13 cellular contexts compared by ENCODE assay signal in genomic region chr4:2939383-2940243, GRCh38. TPM values are rescaled to one million over a fixed set of nuclear protein-coding genes. Genes with fewer than 3 reads are reported as not detected.
DNase-seq lines count a peak whose midpoint lies in the region; ATAC-seq and TF ChIP-seq lines count a peak whose summit lies in the region.
"Had no signal": no experiment of that assay in that cellular context is flagged by ENCODE, and none has a peak within 500 bp of the region (broad histone marks: within the 10 kb centered on the region; RNA-seq: fewer than 3 reads in every experiment).

No MANE protein-coding gene starts in this region.

- H3K36me3 Mint-ChIP-seq in natural killer cell treated with Interleukin-12 subunit alpha and Interleukin-12 subunit beta and Interleukin-15 and Interleukin-18, amount 100 ng/mL, for 72 hours, result peaks cover 9% of the 10 kb centered on the region

- intact Hi-C loops in adrenal gland (cut with DNase I), result loop anchor here (10.0 kb wide), 2 partner anchors 95 to 175 kb away; partner anchors contain the start of gene ADD1 (in 2 of the 2)

- no peak for ATAC-seq in natural killer cell treated with Interleukin-12 subunit alpha and Interleukin-12 subunit beta and Interleukin-15 and Interleukin-18, amount 100 ng/mL, for 72 hours
- ATAC-seq in HG02642 (IDR thresholded peaks at IDR 0.05; ENCODE audit: poor library complexity, unreplicated experiment) (no peak), GM21717 (IDR thresholded peaks at IDR 0.05; ENCODE audit: unreplicated experiment) (no peak)

- peaks cover 51 to 56% of the 10 kb centered on the region in 2 donors for H3K4me1 Mint-ChIP-seq in natural killer cell treated with Interleukin-12 subunit alpha and Interleukin-12 subunit beta and Interleukin-15 and Interleukin-18, amount 100 ng/mL, for 72 hours (ENCODE audit: low read depth in 2 of 2)

- TF ChIP-seq POLR2A in GM19193 (IDR thresholded peaks at IDR 0.05; ENCODE audit: extremely low read depth, insufficient read depth, insufficient read length), result peak; percentile 12
- TF ChIP-seq POLR2A in adrenal gland (IDR thresholded peaks at IDR 0.05), result no peak

- no peak overlapping the region for H3K4me3 ChIP-seq in adrenal gland
- H3K4me3 ChIP-seq: ascending aorta; BLaER1 treated with 17β-estradiol and CSF1 and Interleukin-3, amounts not matched to agents 10 nM and 100 nM; neural progenitor cell had no signal

- 78 to 84% (median 79%) methylated on average over 14 to 30 of the region's 30 CpGs for WGBS in adrenal gland, 4 donors

- no peaks in the 10 kb centered on the region for H3K9me3 ChIP-seq in adrenal gland (replicated peaks in 1 of 3)
- H3K9me3 ChIP-seq: ascending aorta; BLaER1 treated with 17β-estradiol and CSF1 and Interleukin-3, amounts not matched to agents 10 nM and 100 nM had no signal

- H3K27ac Mint-ChIP-seq in natural killer cell treated with Interleukin-12 subunit alpha and Interleukin-12 subunit beta and Interleukin-15 and Interleukin-18, amount 100 ng/mL, for 72 hours, result peak overlapping the region; percentile 80 to 85
- H3K27ac Mint-ChIP-seq: neural progenitor cell had no signal

- peak overlapping the region; percentile 42 for H3K4me3 Mint-ChIP-seq in natural killer cell treated with Interleukin-12 subunit alpha and Interleukin-12 subunit beta and Interleukin-15 and Interleukin-18, amount 100 ng/mL, for 72 hours
- H3K4me3 Mint-ChIP-seq: neural progenitor cell had no signal

- H3K27ac ChIP-seq in 22Rv1 (peak overlapping the region; percentile 72; the same call in 1 of the 2 replicates), adrenal gland (peak overlapping the region in 1 of 5 donors; percentile 41)
- H3K27ac ChIP-seq: ascending aorta; BLaER1 treated with 17β-estradiol and CSF1 and Interleukin-3, amounts not matched to agents 10 nM and 100 nM; neural progenitor cell had no signal

- no peaks in the 10 kb centered on the region for H3K27me3 Mint-ChIP-seq in natural killer cell treated with Interleukin-12 subunit alpha and Interleukin-12 subunit beta and Interleukin-15 and Interleukin-18, amount 100 ng/mL, for 72 hours

- TF ChIP-seq CTCF in 22Rv1 (IDR thresholded peaks at IDR 0.05) (no peak), adrenal gland (IDR thresholded peaks at IDR 0.05) (no peak)

- H3K9me3 Mint-ChIP-seq in natural killer cell treated with Interleukin-12 subunit alpha and Interleukin-12 subunit beta and Interleukin-15 and Interleukin-18, amount 100 ng/mL, for 72 hours, result no peaks in the 10 kb centered on the region
- H3K9me3 Mint-ChIP-seq: neural progenitor cell had no signal

- DNase-seq in adrenal gland, result peak in 6 of 7 donors; percentile 27 to 75 (median 52)
- no peak for DNase-seq in natural killer cell treated with Interleukin-12 subunit alpha and Interleukin-12 subunit beta and Interleukin-15 and Interleukin-18, amount 100 ng/mL, for 72 hours (ENCODE audit: low spot score)
- DNase-seq in NCI-H128 (lab: John Stamatoyannopoulos, UW; ENCODE audit: unreplicated experiment), result no peak
- DNase-seq in DMS 273 treated with DMSO at 0.1 percent for 48 hours (lab: John Stamatoyannopoulos, UW), result no peak
- DNase-seq: MM.1S, NCI-H2227 treated with DMSO at 0.1 percent for 48 hours had no signal

- H3K27me3 ChIP-seq in adrenal gland, result no peaks in the 10 kb centered on the region
- H3K27me3 ChIP-seq: ascending aorta; BLaER1 treated with 17β-estradiol and CSF1 and Interleukin-3, amounts not matched to agents 10 nM and 100 nM; neural progenitor cell had no signal

- H3K4me1 ChIP-seq in adrenal gland (replicated peaks in 1 of 2), result peaks cover 12 to 30% of the 10 kb centered on the region in 2 donors

- H3K36me3 ChIP-seq in adrenal gland (replicated peaks in 1 of 2), result peaks cover 0 to 68% of the 10 kb centered on the region in 2 donors
- H3K36me3 ChIP-seq: neural progenitor cell had no signal

RNA-seq across cellular contexts. Expression of gene NOP14, which starts 23.6 kb away (rescaled TPM):
- total RNA-seq in adrenal gland, result 10 to 100 TPM; 16.4 to 56.5 (median 23.3) TPM
- polyA plus RNA-seq in adrenal gland, result 10 to 100 TPM; 20.9 to 41.6 (median 25.5) TPM
- total RNA-seq in natural killer cell treated with Interleukin-12 subunit alpha and Interleukin-12 subunit beta and Interleukin-15 and Interleukin-18, amount 100 ng/mL, for 72 hours, result 100 to 1,000 TPM in 1 of 2 donors, 10 to 100 TPM in 1; 91.5 to 136 TPM

RNA-seq across cellular contexts. Expression of gene GRK4, which starts 23.8 kb away (rescaled TPM):
- total RNA-seq in adrenal gland, result 1 to 10 TPM; 4.7 to 9.5 (median 7.4) TPM
- polyA plus RNA-seq in adrenal gland, result 10 to 100 TPM in 2 of 3 donors, 1 to 10 TPM in 1; 8.1 to 20.1 (median 10.2) TPM
- total RNA-seq in natural killer cell treated with Interleukin-12 subunit alpha and Interleukin-12 subunit beta and Interleukin-15 and Interleukin-18, amount 100 ng/mL, for 72 hours, result 10 to 100 TPM in 1 of 2 donors, 1 to 10 TPM in 1; 8.0 to 12.1 TPM

Comparison
In these comparisons a context has a peak if more than half of its experiments do, and no peak if none do; other contexts are left out.
1. DNase-seq: peak in adrenal gland (6 of 7); none in natural killer cell treated with Interleukin-12 subunit alpha and Interleukin-12 subunit beta and Interleukin-15 and Interleukin-18, amount 100 ng/mL, for 72 hours (single experiment), NCI-H128 (single experiment) and DMS 273 treated with DMSO at 0.1 percent for 48 hours (single experiment).